8 cellular contexts compared by ENCODE assay signal in the genomic region with DNA sequence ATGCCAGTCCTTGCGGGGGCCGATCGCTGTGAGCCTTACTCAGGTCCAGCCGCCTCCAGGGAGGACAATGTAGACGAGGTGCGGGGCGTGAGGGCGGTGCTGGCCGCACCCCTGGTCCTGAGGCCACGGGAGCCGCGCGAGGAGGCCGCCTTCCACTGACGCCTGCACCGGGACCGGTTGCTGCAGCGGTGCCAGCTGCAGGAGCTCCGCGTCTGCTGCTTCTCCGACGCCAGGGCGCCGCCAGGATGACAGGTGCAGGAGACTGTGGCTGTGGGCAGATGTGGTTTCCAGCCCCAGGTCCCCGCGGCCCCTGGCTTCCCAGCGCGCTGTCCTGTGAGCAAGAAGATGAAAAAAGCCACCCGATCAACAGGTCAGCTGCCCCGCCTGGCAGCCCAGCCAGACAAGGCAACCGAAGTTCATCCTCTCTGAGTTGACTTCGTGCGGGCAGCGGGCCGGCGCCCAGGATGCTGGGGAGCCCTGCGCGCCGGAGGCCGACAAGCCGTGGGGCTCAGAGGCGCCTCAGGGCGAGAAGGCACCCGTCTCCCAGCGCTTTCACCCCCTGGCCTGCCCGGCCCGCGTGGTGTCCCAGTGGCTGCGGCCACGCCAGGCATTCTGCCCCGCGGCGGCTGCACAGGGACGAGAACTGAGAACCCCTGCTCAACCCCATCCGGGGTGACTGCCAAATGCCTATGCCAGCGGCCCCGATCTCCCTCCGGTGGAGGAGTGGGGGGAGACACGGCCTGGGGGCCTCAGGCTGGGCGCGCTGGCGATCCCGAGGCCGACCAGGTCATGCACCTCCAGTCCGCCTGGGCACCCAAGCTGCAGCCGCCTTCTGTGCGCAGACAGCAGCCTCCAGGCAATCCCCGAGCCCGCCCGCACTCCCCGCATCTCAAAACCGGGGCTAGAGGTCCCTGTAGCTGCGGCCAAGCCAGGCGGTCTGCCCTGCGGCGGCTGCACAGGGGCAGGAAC. TPM values are rescaled to one million over a fixed set of nuclear protein-coding genes. Genes with fewer than 3 reads are reported as not detected.
DNase-seq lines count a peak whose midpoint lies in the region; ATAC-seq, FAIRE-seq and TF ChIP-seq lines count a peak whose summit lies in the region.

No MANE protein-coding gene starts in this region.

- peaks cover 52% of the 10 kb centered on the region for H3K27me3 Mint-ChIP-seq in osteocyte (ENCODE audit: unreplicated experiment)

- H3K27me3 ChIP-seq in HUES48 (ENCODE audit: control insufficient read depth, insufficient read depth, low read length) (peaks cover 96% of the 10 kb centered on the region), SK-N-SH (ENCODE audit: insufficient read depth) (peaks cover 70% of the 10 kb centered on the region), small intestine (ENCODE audit: control insufficient read depth in 2 of 2, insufficient read depth in 2 of 2, low read length in 2 of 2) (peaks cover 15 to 45% of the 10 kb centered on the region in 2 donors)

- POLR2A ChIA-PET in SK-N-SH (lab: Yijun Ruan, JAX), result no interaction called here

- CTCF ChIA-PET in SK-N-SH (lab: Yijun Ruan, JAX), result interaction anchor here (1.4 kb wide), 2 partner anchors 8 to 12 kb away, joined by 4 to 6 read pairs; no protein-coding TSS in a partner anchor

- H3K9ac ChIP-seq in HUES48 (ENCODE audit: low read depth, low read length) (no peak overlapping the region), SK-N-SH (no peak overlapping the region)

- H3F3A ChIP-seq in SK-N-SH (replicated peaks; ENCODE audit: insufficient read depth), result no peaks in the 10 kb centered on the region

- FAIRE-seq in small intestine (lab: Jason Lieb, UNC), result no peak

- ATAC-seq in GM21526 (IDR thresholded peaks at IDR 0.05; ENCODE audit: low FRiP score, unreplicated experiment), result no peak

- TF ChIP-seq CTCF in SK-N-SH (IDR thresholded peaks at IDR 0.05) (no peak), osteocyte (IDR thresholded peaks at IDR 0.05) (no peak)

- H3K9me3 Mint-ChIP-seq in osteocyte (ENCODE audit: unreplicated experiment), result no peaks in the 10 kb centered on the region

- H3K9me3 ChIP-seq in HUES48 (ENCODE audit: control insufficient read depth, insufficient read depth, low read length) (no peaks in the 10 kb centered on the region), SK-N-SH (no peaks in the 10 kb centered on the region), small intestine (ENCODE audit: control insufficient read depth, low read depth) (no peaks in the 10 kb centered on the region)

- H3K4me3 ChIP-seq in HUES48 (ENCODE audit: low read depth, low read length) (peak overlapping the region; percentile 59), SK-N-SH (ENCODE audit: low read depth in 2 of 2, low read length in 1 of 2) (no peak overlapping the region), small intestine (ENCODE audit: low read depth in 1 of 2, low read length in 2 of 2) (peak overlapping the region in 1 of 2 donors; percentile 33)

- TF ChIP-seq RAD21 in SK-N-SH (IDR thresholded peaks at IDR 0.05; ENCODE audit: low read length), result no peak

- no peaks in the 10 kb centered on the region for H3K36me3 Mint-ChIP-seq in osteocyte (ENCODE audit: unreplicated experiment)

- no peaks in the 10 kb centered on the region for H3K79me2 ChIP-seq in SK-N-SH (ENCODE audit: insufficient read depth)

- DNase-seq in SK-N-SH, result peak; percentile 47
- peak; percentile 60 for DNase-seq in ecto neural progenitor cell (ENCODE audit: low spot score)
- DNase-seq in small intestine, result peak; percentile 11
- no peak for DNase-seq in HT-29 (ENCODE audit: low spot score)
- DNase-seq in NCI-H524 treated with DMSO at 0.1 percent for 48 hours (lab: John Stamatoyannopoulos, UW), result no peak
- DNase-seq in osteocyte (ENCODE audit: extremely low spot score, unreplicated experiment), result no peak

- no peak overlapping the region for H3K27ac ChIP-seq in HUES48 (ENCODE audit: low read depth, low read length)
- no peak overlapping the region for H3K27ac ChIP-seq in SK-N-SH (ENCODE audit: low read depth in 2 of 2, low read length in 1 of 2)
- no peak overlapping the region for H3K27ac ChIP-seq in small intestine (ENCODE audit: low read depth in 1 of 2, low read length in 1 of 2)

- no peak overlapping the region for H3K27ac Mint-ChIP-seq in osteocyte (ENCODE audit: unreplicated experiment)

- H2AFZ ChIP-seq in SK-N-SH (ENCODE audit: low read depth), result no peak overlapping the region

- peaks cover 7% of the 10 kb centered on the region for H3K4me1 Mint-ChIP-seq in osteocyte (ENCODE audit: unreplicated experiment)

- no peak for TF ChIP-seq EP300 in SK-N-SH (IDR thresholded peaks at IDR 0.05; ENCODE audit: borderline replicate concordance in 1 of 2, low read depth in 1 of 2, low read length in 1 of 2)

- no peaks in the 10 kb centered on the region for H4K20me1 ChIP-seq in SK-N-SH (ENCODE audit: insufficient read depth)

- no peaks in the 10 kb centered on the region for H3K9me2 ChIP-seq in SK-N-SH

- H3K4me1 ChIP-seq in HUES48 (ENCODE audit: control insufficient read depth, insufficient read depth, low read length) (no peaks in the 10 kb centered on the region), SK-N-SH (ENCODE audit: control insufficient read depth in 1 of 2, insufficient read depth in 2 of 2, low read depth in 1 of 2, low read length in 1 of 2) (no peaks in the 10 kb centered on the region; a peak in 1 of 4 replicates), small intestine (ENCODE audit: control insufficient read depth in 2 of 2, insufficient read depth in 1 of 2, low read depth in 1 of 2, low read length in 1 of 2) (no peaks in the 10 kb centered on the region)

- no peak overlapping the region for H3K4me3 Mint-ChIP-seq in osteocyte (ENCODE audit: unreplicated experiment)

- H3K36me3 ChIP-seq in HUES48 (ENCODE audit: control insufficient read depth, insufficient read depth, low read length) (no peaks in the 10 kb centered on the region), SK-N-SH (replicated peaks in 1 of 2; ENCODE audit: control insufficient read depth in 1 of 2, insufficient read depth in 2 of 2, low read length in 1 of 2) (no peaks in the 10 kb centered on the region), small intestine (ENCODE audit: control insufficient read depth in 2 of 2, insufficient read depth in 2 of 2, low read length in 2 of 2) (no peaks in the 10 kb centered on the region)

- 1% methylated on average over 13 of the region's 76 CpGs for WGBS in SK-N-SH (ENCODE audit: low lambda C conversion rate)
- WGBS in small intestine, 3 donors, result 3 to 6% (median 4%) methylated on average over 63 to 76 of the region's 76 CpGs

- no peak overlapping the region; the same call in 1 of the 2 replicates for H3K4me2 ChIP-seq in SK-N-SH

TF ChIP-seq in SK-N-SH, 30 proteins besides CTCF, POLR2A, EP300 and RAD21:
- TF ChIP-seq, protein P1, sequence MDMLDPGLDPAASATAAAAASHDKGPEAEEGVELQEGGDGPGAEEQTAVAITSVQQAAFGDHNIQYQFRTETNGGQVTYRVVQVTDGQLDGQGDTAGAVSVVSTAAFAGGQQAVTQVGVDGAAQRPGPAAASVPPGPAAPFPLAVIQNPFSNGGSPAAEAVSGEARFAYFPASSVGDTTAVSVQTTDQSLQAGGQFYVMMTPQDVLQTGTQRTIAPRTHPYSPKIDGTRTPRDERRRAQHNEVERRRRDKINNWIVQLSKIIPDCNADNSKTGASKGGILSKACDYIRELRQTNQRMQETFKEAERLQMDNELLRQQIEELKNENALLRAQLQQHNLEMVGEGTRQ (IDR thresholded peaks at IDR 0.05; ENCODE audit: borderline replicate concordance, low read depth, low read length), result no peak
- TF ChIP-seq EZH2phosphoT487 (IDR thresholded peaks at IDR 0.05; ENCODE audit: borderline replicate concordance, low read depth) (peak; percentile 94; the same call in 1 of the 2 replicates), FOXM1 (IDR thresholded peaks at IDR 0.05; ENCODE audit: low read depth) (no peak), GABPA (IDR thresholded peaks at IDR 0.05; ENCODE audit: low read depth) (no peak), MXI1 (IDR thresholded peaks at IDR 0.05; ENCODE audit: low read depth, low read length) (no peak), NFIC (IDR thresholded peaks at IDR 0.05; ENCODE audit: borderline replicate concordance) (no peak), FOXJ3 (CRISPR knock-in tag; IDR thresholded peaks at IDR 0.05) (no peak)

RNA-seq across cellular contexts. Expression of a gene that starts 43.4 kb away (rescaled TPM):
- polyA plus RNA-seq in SK-N-SH (2012; rRNA removed) (18.7 and 19.6 TPM in 2 replicates), small intestine (1 to 10 TPM in 2 of 3 donors, under 1 TPM in 1; 0.67 to 5.4 (median 1.1) TPM)
- polyA plus RNA-seq in SK-N-SH (2012; cell fraction: cytosol; rRNA removed), result 16.7 and 19.0 TPM in 2 replicates
- polyA plus RNA-seq in SK-N-SH (2012; cell fraction: nucleus; rRNA removed), result 20.2 and 21.5 TPM in 2 replicates
- 24.4 and 24.9 TPM in 2 replicates for total RNA-seq in HT-29 (2014; rRNA removed; shearing (Covaris generic))
- total RNA-seq in osteocyte, result 34.8 and 35.4 TPM in 2 replicates

Comparison
In these comparisons a context has a peak if more than half of its experiments do, and no peak if none do; other contexts are left out.
1. DNase-seq: peak in SK-N-SH (single experiment), ecto neural progenitor cell (single experiment) and small intestine (single experiment); none in HT-29 (single experiment), NCI-H524 treated with DMSO at 0.1 percent for 48 hours (single experiment) and osteocyte (single experiment).